In the genomic region with DNA sequence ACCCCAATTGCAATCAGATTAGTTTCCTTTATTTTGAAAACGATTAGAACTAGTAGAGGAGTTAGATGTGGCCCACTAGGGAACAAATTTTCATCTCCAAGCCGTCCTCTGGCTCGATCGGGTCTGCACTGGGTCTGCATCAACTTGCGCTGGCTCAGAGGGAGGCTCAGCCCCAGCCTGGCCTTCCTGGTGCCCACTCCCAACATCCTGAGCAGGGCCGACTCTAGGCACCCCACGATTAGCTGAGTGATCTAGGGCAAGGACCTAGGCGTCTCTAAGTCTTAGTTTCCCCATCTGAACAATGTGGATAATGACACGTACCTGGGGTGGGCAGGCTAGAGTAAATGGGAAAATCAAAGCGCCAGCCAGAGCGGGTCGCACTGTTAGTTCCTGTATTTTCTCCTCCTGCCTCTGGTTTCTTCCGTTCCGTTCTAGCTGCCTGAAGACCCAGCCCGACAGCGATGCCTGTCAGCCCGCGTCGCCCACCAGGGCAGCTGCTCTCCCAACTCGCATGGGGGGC, we compare ENCODE assay signal across 11 cellular contexts. TPM values are rescaled to one million over a fixed set of nuclear protein-coding genes. Genes with fewer than 3 reads are reported as not detected.
DNase-seq lines count a peak whose midpoint lies in the region; ATAC-seq and TF ChIP-seq lines count a peak whose summit lies in the region.
"Had no signal": no experiment of that assay in that cellular context is flagged by ENCODE, and none has a peak within 500 bp of the region (broad histone marks: within the 10 kb centered on the region; RNA-seq: fewer than 3 reads in every experiment).

No MANE protein-coding gene starts in this region.

- TF ChIP-seq POLR2A in NB4 (IDR thresholded peaks at IDR 0.05; ENCODE audit: extremely low read depth, insufficient read length) = no peak

- no peak overlapping the region for H3K27ac ChIP-seq in neutrophil

- no peaks in the 10 kb centered on the region for H3K36me3 ChIP-seq in neutrophil

- H3K27me3 ChIP-seq in neutrophil = peaks cover 100% of the 10 kb centered on the region

- TF ChIP-seq CTCF in AG10803 (conservative IDR thresholded peaks at IDR 0.05; ENCODE audit: low read length) = no peak
- no peak for TF ChIP-seq CTCF in NB4 (IDR thresholded peaks at IDR 0.05; ENCODE audit: low read depth, low read length)
- no peak for TF ChIP-seq CTCF in fibroblast of villous mesenchyme (IDR thresholded peaks at IDR 0.05; ENCODE audit: insufficient read depth, low read depth, low read length)
- no peak for TF ChIP-seq CTCF in neutrophil (IDR thresholded peaks at IDR 0.05)

- H3K4me1 ChIP-seq in neutrophil (ENCODE audit: control insufficient read depth in 1 of 2, insufficient read depth in 1 of 2, low read depth in 1 of 2, low read length in 1 of 2) = peaks cover 11 to 18% of the 10 kb centered on the region in 2 experiments

- DNase-seq in AG10803 (ENCODE audit: low read depth) (no peak), NB4 (ENCODE audit: low read depth) (peak; percentile 33), fibroblast of villous mesenchyme (ENCODE audit: low read depth) (peak; percentile 18), T1000 (lab: John Stamatoyannopoulos, UW) (no peak), AG08396 (ENCODE audit: low spot score) (no peak)
- no peak for DNase-seq in activated CD8-positive, alpha-beta memory T cell treated with anti-CD3 and anti-CD28 coated beads, Interleukin-2, amount 50 U/mL, for 4 hours
- DNase-seq: activated CD4-positive, alpha-beta T cell treated with anti-CD3 and anti-CD28 coated beads, Interleukin-2, amount 50 U/mL, for 48 hours; PC-3 had no signal

- H3K9me3 ChIP-seq in neutrophil = no peaks in the 10 kb centered on the region

- peak overlapping the region; percentile 61 for H3K4me3 ChIP-seq in AG10803 (ENCODE audit: low read length)
- no peak overlapping the region for H3K4me3 ChIP-seq in NB4 (ENCODE audit: low read depth, low read length)
- H3K4me3 ChIP-seq in fibroblast of villous mesenchyme (ENCODE audit: low read depth, low read length) = peak overlapping the region; percentile 54
- H3K4me3 ChIP-seq in neutrophil (ENCODE audit: low read depth in 1 of 2, low read length in 1 of 2) = peak overlapping the region; percentile 38 to 65

- no peak for ATAC-seq in HG03342 (IDR thresholded peaks at IDR 0.05; ENCODE audit: unreplicated experiment)
- ATAC-seq: PC-3 had no signal

RNA-seq across cellular contexts. Expression of a gene that starts 7.7 kb away (rescaled TPM):
- 45.4 and 71.7 TPM in 2 replicates for total RNA-seq in fibroblast of villous mesenchyme
- total RNA-seq: cerebellum, PC-3 had no signal

Comparison
In these comparisons a context has a peak if more than half of its experiments do, and no peak if none do; other contexts are left out.
1. DNase-seq: peak in NB4 (single experiment) and fibroblast of villous mesenchyme (single experiment); none in AG10803 (single experiment), T1000 (single experiment), AG08396 (single experiment) and activated CD8-positive, alpha-beta memory T cell treated with anti-CD3 and anti-CD28 coated beads, Interleukin-2, amount 50 U/mL, for 4 hours (single experiment).